Comparison of ENCODE assay signal across 20 cellular contexts in the genomic region with DNA sequence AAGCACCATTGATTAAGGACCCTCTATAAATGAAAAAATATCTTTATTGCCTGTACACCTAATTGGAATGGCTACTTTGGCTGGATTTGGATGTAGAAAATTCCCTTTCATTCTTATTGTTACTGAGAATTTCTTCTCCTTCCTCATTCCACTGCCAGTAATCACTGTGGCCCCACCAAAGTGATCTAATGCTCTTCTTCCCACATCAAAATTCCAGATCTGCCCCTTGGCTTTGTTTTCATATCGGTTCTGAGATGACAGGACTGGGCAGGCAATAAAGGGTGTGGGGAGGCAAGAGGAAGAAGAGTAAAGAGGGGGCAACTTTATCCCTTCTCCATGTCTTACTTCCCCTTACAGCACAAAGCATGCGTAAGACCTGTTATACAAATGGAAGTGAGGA. TPM values are rescaled to one million over a fixed set of nuclear protein-coding genes. Genes with fewer than 3 reads are reported as not detected.
DNase-seq lines count a peak whose midpoint lies in the region; ATAC-seq and TF ChIP-seq lines count a peak whose summit lies in the region.
"Had no signal": no experiment of that assay in that cellular context is flagged by ENCODE, and none has a peak within 500 bp of the region (broad histone marks: within the 10 kb centered on the region; RNA-seq: fewer than 3 reads in every experiment).

No MANE protein-coding gene starts in this region.

- H3K4me2 ChIP-seq in PC-3 (ENCODE audit: low read length) (no peak overlapping the region), fibroblast of lung (ENCODE audit: extremely low read depth, insufficient read depth, low read length) (no peak overlapping the region), osteoblast (ENCODE audit: insufficient read depth, low read length) (peak overlapping the region; percentile 37)

- H3K9me3 ChIP-seq in PC-3 (ENCODE audit: low read length) (no peaks in the 10 kb centered on the region), fibroblast of lung (ENCODE audit: control insufficient read depth, insufficient read depth, low read depth, low read length) (no peaks in the 10 kb centered on the region), osteoblast (ENCODE audit: low read depth, low read length) (no peaks in the 10 kb centered on the region)
- H3K9me3 ChIP-seq: tibial nerve had no signal

- H3K27ac Mint-ChIP-seq in activated T-helper 17 cell treated with anti-CD3 and anti-CD28 coated beads, Interleukin-2, amount 50 U/mL, for 72 hours = no peak overlapping the region
- H3K27ac Mint-ChIP-seq: natural killer cell; stimulated activated effector memory CD8-positive, alpha-beta T cell treated with anti-CD3 and anti-CD28 coated beads, Interleukin-12 subunit alpha, Interleukin-12 subunit beta, amount 100 ng/mL, for 72 hours; T-helper 2 cell treated with Interferon-gamma antibody and Interleukin-4, amounts not matched to agents 5 μg/mL and 100 μg/mL, for 36 hours had no signal

- TF ChIP-seq CTCF in PC-3 (conservative IDR thresholded peaks at IDR 0.05; ENCODE audit: low read depth, low read length) (no peak), fibroblast of lung (conservative IDR thresholded peaks at IDR 0.05 in 1 of 2, IDR thresholded peaks at IDR 0.05 in 1 of 2; ENCODE audit: low read depth in 1 of 2, low read length in 2 of 2) (no peak), osteoblast (IDR thresholded peaks at IDR 0.05; ENCODE audit: extremely low read depth, low read depth, low read length) (no peak)

- H3K27me3 ChIP-seq in PC-3 (ENCODE audit: low read length) (no peaks in the 10 kb centered on the region), fibroblast of lung (ENCODE audit: control insufficient read depth, insufficient read depth, low read length) (no peaks in the 10 kb centered on the region), osteoblast (ENCODE audit: insufficient read depth, low read length) (no peaks in the 10 kb centered on the region)
- H3K27me3 ChIP-seq: BLaER1 treated with 17β-estradiol and CSF1 and Interleukin-3, amounts not matched to agents 10 nM and 100 nM; tibial nerve had no signal

- H3K36me3 Mint-ChIP-seq in activated T-helper 17 cell treated with anti-CD3 and anti-CD28 coated beads, Interleukin-2, amount 50 U/mL, for 72 hours (ENCODE audit: low read depth) = no peaks in the 10 kb centered on the region
- H3K36me3 Mint-ChIP-seq: natural killer cell; stimulated activated effector memory CD8-positive, alpha-beta T cell treated with anti-CD3 and anti-CD28 coated beads, Interleukin-12 subunit alpha, Interleukin-12 subunit beta, amount 100 ng/mL, for 72 hours had no signal

- no peaks in the 10 kb centered on the region for H3K79me2 ChIP-seq in PC-3 (ENCODE audit: low read length)
- H3K79me2 ChIP-seq in fibroblast of lung (ENCODE audit: control insufficient read depth, insufficient read depth, low read length) = no peaks in the 10 kb centered on the region
- H3K79me2 ChIP-seq in osteoblast (ENCODE audit: insufficient read depth, low read length) = no peaks in the 10 kb centered on the region

- no peaks in the 10 kb centered on the region for H3K36me3 ChIP-seq in PC-3 (ENCODE audit: low read depth, low read length)
- H3K36me3 ChIP-seq in fibroblast of lung (ENCODE audit: control insufficient read depth, insufficient read depth, low read length) = no peaks in the 10 kb centered on the region
- H3K36me3 ChIP-seq in osteoblast (ENCODE audit: insufficient read depth, low read length) = no peaks in the 10 kb centered on the region
- H3K36me3 ChIP-seq: BLaER1 treated with 17β-estradiol and CSF1 and Interleukin-3, amounts not matched to agents 10 nM and 100 nM; tibial nerve had no signal

- H3K27ac ChIP-seq in PC-3 (ENCODE audit: low read length) (no peak overlapping the region), fibroblast of lung (ENCODE audit: insufficient read depth, low read length) (no peak overlapping the region), osteoblast (ENCODE audit: low read depth, low read length) (peak overlapping the region; percentile 39)
- H3K27ac ChIP-seq: BLaER1 treated with 17β-estradiol and CSF1 and Interleukin-3, amounts not matched to agents 10 nM and 100 nM; tibial nerve had no signal

- no peak overlapping the region for H3K4me3 Mint-ChIP-seq in activated T-helper 17 cell treated with anti-CD3 and anti-CD28 coated beads, Interleukin-2, amount 50 U/mL, for 72 hours
- H3K4me3 Mint-ChIP-seq: natural killer cell; stimulated activated effector memory CD8-positive, alpha-beta T cell treated with anti-CD3 and anti-CD28 coated beads, Interleukin-12 subunit alpha, Interleukin-12 subunit beta, amount 100 ng/mL, for 72 hours; T-helper 2 cell treated with Interferon-gamma antibody and Interleukin-4, amounts not matched to agents 5 μg/mL and 100 μg/mL, for 36 hours had no signal

- H4K20me1 ChIP-seq in PC-3 (ENCODE audit: low read length) (no peaks in the 10 kb centered on the region), fibroblast of lung (ENCODE audit: control insufficient read depth, extremely low read depth, insufficient read depth, low read length) (no peaks in the 10 kb centered on the region), osteoblast (ENCODE audit: insufficient read depth, low read length) (no peaks in the 10 kb centered on the region)
- H4K20me1 ChIP-seq: BLaER1 treated with 17β-estradiol and CSF1 and Interleukin-3, amounts not matched to agents 10 nM and 100 nM had no signal

- ATAC-seq in PC-3 = no peak
- no peak for ATAC-seq in activated T-helper 17 cell treated with anti-CD3 and anti-CD28 coated beads, Interleukin-2, amount 50 U/mL, for 72 hours (replicated peaks)
- ATAC-seq: natural killer cell; stimulated activated effector memory CD8-positive, alpha-beta T cell treated with anti-CD3 and anti-CD28 coated beads, Interleukin-12 subunit alpha, Interleukin-12 subunit beta, amount 100 ng/mL, for 72 hours had no signal

- H2AFZ ChIP-seq in PC-3 (ENCODE audit: low read length) = no peak overlapping the region
- H2AFZ ChIP-seq in fibroblast of lung (ENCODE audit: low read length) = peak overlapping the region; percentile 49
- peak overlapping the region; percentile 60 for H2AFZ ChIP-seq in osteoblast (ENCODE audit: low read length)

- H3K4me1 Mint-ChIP-seq in activated T-helper 17 cell treated with anti-CD3 and anti-CD28 coated beads, Interleukin-2, amount 50 U/mL, for 72 hours = no peaks in the 10 kb centered on the region
- H3K4me1 Mint-ChIP-seq: natural killer cell; stimulated activated effector memory CD8-positive, alpha-beta T cell treated with anti-CD3 and anti-CD28 coated beads, Interleukin-12 subunit alpha, Interleukin-12 subunit beta, amount 100 ng/mL, for 72 hours had no signal

- H3F3A ChIP-seq in PC-3 (ENCODE audit: low read length, unreplicated experiment) = no peaks in the 10 kb centered on the region

- peak; percentile 56 for DNase-seq in GM03348 (ENCODE audit: low spot score)
- peak; percentile 23 for DNase-seq in PC-3
- DNase-seq in fibroblast of lung (ENCODE audit: low read depth in 2 of 2) = peak in 1 of 2 donors; percentile 59
- no peak for DNase-seq in osteoblast (ENCODE audit: insufficient read length, low spot score, missing footprints)
- DNase-seq in stimulated activated CD4-positive, alpha-beta T cell treated with anti-CD3 and anti-CD28 coated beads, Interleukin-4, amount 100 ng/mL, for 24 hours = no peak
- DNase-seq in putamen (ENCODE audit: low spot score) = no peak
- DNase-seq: activated CD4-positive, alpha-beta T cell treated with anti-CD3 and anti-CD28 coated beads for 1 hour; activated gamma-delta T cell treated with Interleukin-2 at 50 U/mL for 16 hours; DMS79 treated with DMSO at 0.1 percent for 48 hours; glutamatergic neuron; natural killer cell; NCI-H187; SIG-M5 had no signal

- CTCF ChIA-PET in PC-3 (lab: Charles Lee) = no interaction called here

- H3K27me3 Mint-ChIP-seq in activated T-helper 17 cell treated with anti-CD3 and anti-CD28 coated beads, Interleukin-2, amount 50 U/mL, for 72 hours = peaks cover 31% of the 10 kb centered on the region

- H3K9ac ChIP-seq in PC-3 (ENCODE audit: low read length) (no peak overlapping the region), fibroblast of lung (ENCODE audit: insufficient read depth, low read length) (no peak overlapping the region)
- H3K9ac ChIP-seq: BLaER1 treated with 17β-estradiol and CSF1 and Interleukin-3, amounts not matched to agents 10 nM and 100 nM had no signal

- BruUV-seq in PC-3 (replicated peaks; lab: Mats Ljungman, UMichigan) = no TSS peak

- intact Hi-C loops in PC-3 (cut with micrococcal nuclease) = no loop called here

- POLR2A ChIA-PET in PC-3 (lab: Charles Lee; ENCODE audit: unreplicated experiment) = no interaction called here

- H3K4me3 ChIP-seq in PC-3 (ENCODE audit: low read length) (no peak overlapping the region), fibroblast of lung (replicated peaks in 1 of 4; ENCODE audit: control extremely low read depth in 1 of 4, insufficient read depth in 1 of 4, low read depth in 3 of 4, low read length in 4 of 4) (no peak overlapping the region), osteoblast (ENCODE audit: insufficient read depth, low read length) (peak overlapping the region; percentile 31)
- H3K4me3 ChIP-seq: BLaER1 treated with 17β-estradiol and CSF1 and Interleukin-3, amounts not matched to agents 10 nM and 100 nM; tibial nerve had no signal

- H3K9me2 ChIP-seq in PC-3 (replicated peaks; ENCODE audit: low read length) = no peaks in the 10 kb centered on the region

- H3K4me1 ChIP-seq in PC-3 (ENCODE audit: insufficient read depth, low read length) (no peaks in the 10 kb centered on the region), fibroblast of lung (ENCODE audit: control insufficient read depth, extremely low read depth, insufficient read depth, low read length) (no peaks in the 10 kb centered on the region), osteoblast (ENCODE audit: insufficient read depth, low read length) (peaks cover 9% of the 10 kb centered on the region)

- H3K9me3 Mint-ChIP-seq in activated T-helper 17 cell treated with anti-CD3 and anti-CD28 coated beads, Interleukin-2, amount 50 U/mL, for 72 hours = no peaks in the 10 kb centered on the region
- H3K9me3 Mint-ChIP-seq: natural killer cell; stimulated activated effector memory CD8-positive, alpha-beta T cell treated with anti-CD3 and anti-CD28 coated beads, Interleukin-12 subunit alpha, Interleukin-12 subunit beta, amount 100 ng/mL, for 72 hours; T-helper 2 cell treated with Interferon-gamma antibody and Interleukin-4, amounts not matched to agents 5 μg/mL and 100 μg/mL, for 36 hours had no signal

RNA-seq across cellular contexts. Expression of a gene that starts 2.1 kb away (rescaled TPM):
- total RNA-seq in PC-3 (2014; rRNA removed) (not detected in 2 replicates), fibroblast of lung (not detected in 2 replicates), osteoblast (under 0.01 TPM in 1 of 2 replicates, not detected in the other)
- not detected in 2 replicates for polyA plus RNA-seq in fibroblast of lung
- not detected in 2 replicates for polyA plus RNA-seq in fibroblast of lung (2012)
- not detected in 2 replicates for polyA minus RNA-seq in fibroblast of lung (ENCODE audit: low replicate concordance)
- not detected for total RNA-seq in activated T-helper 17 cell treated with anti-CD3 and anti-CD28 coated beads, Interleukin-2, amount 50 U/mL, for 72 hours
- total RNA-seq: natural killer cell, NCI-H460, posterior vena cava had no signal

RNA-seq across cellular contexts. Expression of a gene that starts 22.8 kb away (rescaled TPM):
- total RNA-seq in PC-3 (2014; rRNA removed) (33.8 and 43.1 TPM in 2 replicates), fibroblast of lung (81.7 and 86.8 TPM in 2 replicates), osteoblast (86.1 and 109 TPM in 2 replicates)
- polyA plus RNA-seq in fibroblast of lung = 33.4 and 57.4 TPM in 2 replicates
- polyA plus RNA-seq in fibroblast of lung (2012) = 21.7 and 33.5 TPM in 2 replicates
- polyA minus RNA-seq in fibroblast of lung (ENCODE audit: low replicate concordance) = 12.9 and 17.5 TPM in 2 replicates
- 10 to 100 TPM; 35.3 to 38.6 TPM for total RNA-seq in activated T-helper 17 cell treated with anti-CD3 and anti-CD28 coated beads, Interleukin-2, amount 50 U/mL, for 72 hours

RNA-seq across cellular contexts. Expression of a gene that starts 38.0 kb away (rescaled TPM):
- total RNA-seq in PC-3 (2014; rRNA removed) = 22.7 and 24.8 TPM in 2 replicates
- 28.0 and 28.6 TPM in 2 replicates for total RNA-seq in fibroblast of lung
- 36.8 and 50.7 TPM in 2 replicates for polyA plus RNA-seq in fibroblast of lung
- polyA plus RNA-seq in fibroblast of lung (2012) = 16.4 and 19.0 TPM in 2 replicates
- polyA minus RNA-seq in fibroblast of lung (ENCODE audit: low replicate concordance) = 0.15 and 6.1 TPM in 2 replicates
- total RNA-seq in osteoblast = 38.4 and 38.6 TPM in 2 replicates
- 10 to 100 TPM; 20.1 to 23.3 TPM for total RNA-seq in activated T-helper 17 cell treated with anti-CD3 and anti-CD28 coated beads, Interleukin-2, amount 50 U/mL, for 72 hours

Comparison
In these comparisons a context has a peak if more than half of its experiments do, and no peak if none do; other contexts are left out.
1. DNase-seq: peak in GM03348 (single experiment) and PC-3 (single experiment); none in osteoblast (single experiment), stimulated activated CD4-positive, alpha-beta T cell treated with anti-CD3 and anti-CD28 coated beads, Interleukin-4, amount 100 ng/mL, for 24 hours (single experiment) and putamen (single experiment).